31 cellular contexts compared by ENCODE assay signal in genomic region chr5:166373817-166374216, GRCh38.
"Had no signal": no experiment of that assay in that cellular context is flagged by ENCODE, and none has a peak within 500 bp of the region (broad histone marks: within the 10 kb centered on the region; RNA-seq: fewer than 3 reads in every experiment).

No MANE protein-coding gene starts in this region.

- ATAC-seq: activated CD4-positive, alpha-beta T cell treated with anti-CD3 and anti-CD28 coated beads for 36 hours; activated CD4-positive, CD25-positive, alpha-beta regulatory T cell treated with anti-CD3 and anti-CD28 coated beads, Interleukin-2, amount 50 U/mL, for 24 hours; activated CD8-positive, alpha-beta memory T cell treated with anti-CD3 and anti-CD28 coated beads, Interleukin-2, amount 10 ng/mL, durations not matched to agents 7 days and 5 days; activated CD8-positive, alpha-beta T cell treated with anti-CD3 and anti-CD28 coated beads, Interleukin-2, amount 10 ng/mL, durations not matched to agents 7 days and 5 days; activated naive CD8-positive, alpha-beta T cell treated with anti-CD3 and anti-CD28 coated beads, Interleukin-2, amount 50 U/mL, for 24 hours; WTC11 had no signal

- H3K4me3 ChIP-seq: ascending aorta, cardiac muscle cell had no signal

- H3K27ac ChIP-seq: ascending aorta, cardiac muscle cell, WERI-Rb-1 had no signal

- FAIRE-seq: bronchial epithelial cell had no signal

- H3K27me3 ChIP-seq: ascending aorta, cardiac muscle cell had no signal

- DNase-seq: activated CD4-positive, alpha-beta memory T cell treated with anti-CD3 and anti-CD28 coated beads, Interleukin-2, amount 10 ng/mL, durations not matched to agents 7 days and 5 days; activated CD4-positive, alpha-beta T cell treated with anti-CD3 and anti-CD28 coated beads for 1 hour; activated CD4-positive, alpha-beta T cell treated with anti-CD3 and anti-CD28 coated beads for 36 hours; activated CD4-positive, alpha-beta T cell treated with anti-CD3 and anti-CD28 coated beads for 48 hours; activated CD4-positive, alpha-beta T cell treated with anti-CD3 and anti-CD28 coated beads, Interleukin-2, amount 10 ng/mL, durations not matched to agents 7 days and 5 days; activated CD4-positive, alpha-beta T cell treated with anti-CD3 and anti-CD28 coated beads, Interleukin-2, amount 50 U/mL, for 48 hours; activated CD4-positive, CD25-positive, alpha-beta regulatory T cell; activated CD8-positive, alpha-beta memory T cell treated with anti-CD3 and anti-CD28 coated beads for 24 hours; activated CD8-positive, alpha-beta memory T cell treated with anti-CD3 and anti-CD28 coated beads, Interleukin-2, amount 10 ng/mL, durations not matched to agents 7 days and 5 days; activated CD8-positive, alpha-beta memory T cell treated with anti-CD3 and anti-CD28 coated beads, Interleukin-2, amount 50 U/mL, for 48 hours; activated CD8-positive, alpha-beta T cell treated with anti-CD3 and anti-CD28 coated beads, Interleukin-2, amount 10 ng/mL, durations not matched to agents 7 days and 5 days; activated effector memory CD4-positive, alpha-beta T cell treated with Interleukin-2 at 50 U/mL for 16 hours; activated gamma-delta T cell; activated naive CD4-positive, alpha-beta T cell treated with anti-CD3 and anti-CD28 coated beads, Interleukin-2, amount 10 ng/mL, durations not matched to agents 7 days and 5 days; activated naive CD4-positive, alpha-beta T cell treated with Interleukin-2 at 50 U/mL for 16 hours; activated naive CD8-positive, alpha-beta T cell treated with anti-CD3 and anti-CD28 coated beads, Interleukin-2, amount 10 ng/mL, durations not matched to agents 7 days and 5 days; activated naive CD8-positive, alpha-beta T cell treated with anti-CD3 and anti-CD28 coated beads, Interleukin-2, amount 50 U/mL, for 24 hours; activated T-cell treated with anti-CD3 and anti-CD28 coated beads, Interleukin-2, amount 50 U/mL, for 24 hours; activated T-cell treated with anti-CD3 and anti-CD28 coated beads, Interleukin-2, amount 50 U/mL, for 48 hours; amygdala; anterior cingulate cortex; caudate nucleus; cerebellar nuclear complex; T-helper 2 cell; T-helper 9 cell; WERI-Rb-1 had no signal

- H3K9me3 ChIP-seq: ascending aorta had no signal

- H3K4me1 ChIP-seq: ascending aorta had no signal

- H3K36me3 ChIP-seq: ascending aorta, cardiac muscle cell, WERI-Rb-1 had no signal
